ENCODE assay signal across 9 cellular contexts in genomic region chr9:136373300-136374182, GRCh38. TPM values are rescaled to one million over a fixed set of nuclear protein-coding genes. Genes with fewer than 3 reads are reported as not detected.
DNase-seq lines count a peak whose midpoint lies in the region; ATAC-seq and TF ChIP-seq lines count a peak whose summit lies in the region.
"Had no signal": no experiment of that assay in that cellular context is flagged by ENCODE, and none has a peak within 500 bp of the region (broad histone marks: within the 10 kb centered on the region; RNA-seq: fewer than 3 reads in every experiment).

Gene CARD9, minus strand, starts transcription at chr9:136373669. Its CDS starts 1,591 bp downstream, at chr9:136372078.

- H3K27me3 ChIP-seq in right atrium auricular region (no peaks in the 10 kb centered on the region), lower lobe of right lung (ENCODE audit: low read depth) (no peaks in the 10 kb centered on the region), vagina (no peaks in the 10 kb centered on the region)

- H3K36me3 ChIP-seq in right atrium auricular region (no peaks in the 10 kb centered on the region), lower lobe of right lung (peaks cover 2% of the 10 kb centered on the region), vagina (no peaks in the 10 kb centered on the region)

- H3K4me1 ChIP-seq in right atrium auricular region = peaks cover 0 to 19% of the 10 kb centered on the region in 2 donors
- H3K4me1 ChIP-seq in lower lobe of right lung = peaks cover 15% of the 10 kb centered on the region
- peaks cover 20% of the 10 kb centered on the region for H3K4me1 ChIP-seq in vagina

- CTCF ChIA-PET in activated CD4-positive, alpha-beta memory T cell treated with anti-CD3 and anti-CD28 coated beads for 36 hours (lab: Charles Lee) = no interaction called here

- no peak for TF ChIP-seq CTCF in right atrium auricular region (IDR thresholded peaks at IDR 0.05)
- no peak for TF ChIP-seq CTCF in lower lobe of right lung (IDR thresholded peaks at IDR 0.05)
- TF ChIP-seq CTCF in vagina (IDR thresholded peaks at IDR 0.05) = no peak

- H3K9me3 ChIP-seq in right atrium auricular region (no peaks in the 10 kb centered on the region), lower lobe of right lung (no peaks in the 10 kb centered on the region), vagina (no peaks in the 10 kb centered on the region)

- peak within 1 kb of the TSS in 1 of 2 donors; percentile 27 for H3K4me3 ChIP-seq in right atrium auricular region
- H3K4me3 ChIP-seq in lower lobe of right lung = peak within 1 kb of the TSS; percentile 47
- peak within 1 kb of the TSS; percentile 22 to 28 for H3K4me3 ChIP-seq in vagina

- H3K27me3 Mint-ChIP-seq in activated naive CD8-positive, alpha-beta T cell treated with anti-CD3 and anti-CD28 coated beads, Interleukin-2, amount 50 U/mL, for 24 hours = no peaks in the 10 kb centered on the region
- H3K27me3 Mint-ChIP-seq in activated CD4-positive, alpha-beta memory T cell treated with anti-CD3 and anti-CD28 coated beads for 36 hours = no peaks in the 10 kb centered on the region
- H3K27me3 Mint-ChIP-seq: IgD-negative memory B cell had no signal

- H3K36me3 Mint-ChIP-seq in activated naive CD8-positive, alpha-beta T cell treated with anti-CD3 and anti-CD28 coated beads, Interleukin-2, amount 50 U/mL, for 24 hours (ENCODE audit: low read depth) = peaks cover 2% of the 10 kb centered on the region
- H3K36me3 Mint-ChIP-seq in activated CD4-positive, alpha-beta memory T cell treated with anti-CD3 and anti-CD28 coated beads for 36 hours = peaks cover 4% of the 10 kb centered on the region

- H3K27ac Mint-ChIP-seq in activated naive CD8-positive, alpha-beta T cell treated with anti-CD3 and anti-CD28 coated beads, Interleukin-2, amount 50 U/mL, for 24 hours = no peak within 1 kb of the TSS
- no peak within 1 kb of the TSS for H3K27ac Mint-ChIP-seq in activated CD4-positive, alpha-beta memory T cell treated with anti-CD3 and anti-CD28 coated beads for 36 hours
- H3K27ac Mint-ChIP-seq: IgD-negative memory B cell had no signal

- H3K27ac ChIP-seq in right atrium auricular region (no peak within 1 kb of the TSS), lower lobe of right lung (peak within 1 kb of the TSS; percentile 75), vagina (peak within 1 kb of the TSS; percentile 27)

- no peaks in the 10 kb centered on the region for H3K9me3 Mint-ChIP-seq in activated naive CD8-positive, alpha-beta T cell treated with anti-CD3 and anti-CD28 coated beads, Interleukin-2, amount 50 U/mL, for 24 hours
- H3K9me3 Mint-ChIP-seq in activated CD4-positive, alpha-beta memory T cell treated with anti-CD3 and anti-CD28 coated beads for 36 hours = no peaks in the 10 kb centered on the region
- H3K9me3 Mint-ChIP-seq: IgD-negative memory B cell had no signal

- intact Hi-C loops in Right ventricle myocardium inferior (cut with DNase I) = no loop called here
- intact Hi-C loops in lower lobe of right lung (cut with DNase I) = no loop called here
- intact Hi-C loops in vagina (cut with DNase I) = no loop called here
- intact Hi-C loops in activated CD4-positive, alpha-beta memory T cell treated with anti-CD3 and anti-CD28 coated beads for 36 hours (cut with micrococcal nuclease) = no loop called here

- peaks cover 3% of the 10 kb centered on the region for H3K4me1 Mint-ChIP-seq in activated naive CD8-positive, alpha-beta T cell treated with anti-CD3 and anti-CD28 coated beads, Interleukin-2, amount 50 U/mL, for 24 hours
- H3K4me1 Mint-ChIP-seq in activated CD4-positive, alpha-beta memory T cell treated with anti-CD3 and anti-CD28 coated beads for 36 hours (ENCODE audit: low read depth) = no peaks in the 10 kb centered on the region
- H3K4me1 Mint-ChIP-seq: IgD-negative memory B cell had no signal

- POLR2A ChIA-PET in activated CD4-positive, alpha-beta memory T cell treated with anti-CD3 and anti-CD28 coated beads for 36 hours (lab: Charles Lee) = no interaction called here

- TF ChIP-seq POLR2A in vagina (IDR thresholded peaks at IDR 0.05) = no peak

- peak; percentile 49 for ATAC-seq in Right ventricle myocardium inferior
- ATAC-seq in activated naive CD8-positive, alpha-beta T cell treated with anti-CD3 and anti-CD28 coated beads, Interleukin-2, amount 50 U/mL, for 24 hours = peak; percentile 40
- peak; percentile 68 to 75 for ATAC-seq in lower lobe of right lung
- ATAC-seq in GM19452 (IDR thresholded peaks at IDR 0.05; ENCODE audit: unreplicated experiment) = no peak
- ATAC-seq in HG02840 (IDR thresholded peaks at IDR 0.05; ENCODE audit: low FRiP score, unreplicated experiment) = no peak

- DNase-seq in Right ventricle myocardium inferior (ENCODE audit: missing footprints) = peak; percentile 84
- no peak for DNase-seq in right atrium auricular region (ENCODE audit: low spot score)
- DNase-seq in activated naive CD8-positive, alpha-beta T cell treated with anti-CD3 and anti-CD28 coated beads, Interleukin-2, amount 50 U/mL, for 24 hours = no peak
- peak; percentile 83 for DNase-seq in lower lobe of right lung
- no peak for DNase-seq in vagina (ENCODE audit: extremely low spot score in 2 of 2)
- DNase-seq in activated CD4-positive, alpha-beta memory T cell treated with anti-CD3 and anti-CD28 coated beads for 36 hours = no peak

- peak within 1 kb of the TSS; percentile 52 for H3K4me3 Mint-ChIP-seq in activated naive CD8-positive, alpha-beta T cell treated with anti-CD3 and anti-CD28 coated beads, Interleukin-2, amount 50 U/mL, for 24 hours
- no peak within 1 kb of the TSS for H3K4me3 Mint-ChIP-seq in activated CD4-positive, alpha-beta memory T cell treated with anti-CD3 and anti-CD28 coated beads for 36 hours

RNA-seq across cellular contexts. Expression of gene CARD9, which starts in this region (rescaled TPM):
- total RNA-seq in Right ventricle myocardium inferior (1.4 TPM), right atrium auricular region (1 to 10 TPM in 1 of 2 donors, under 1 TPM in 1; 0.15 to 1.1 TPM), lower lobe of right lung (15.0 TPM), vagina (16.9 TPM)
- 1 to 10 TPM; 1.4 to 2.4 TPM for total RNA-seq in activated CD4-positive, alpha-beta memory T cell treated with anti-CD3 and anti-CD28 coated beads for 36 hours

Comparison
In these comparisons a context has a peak if more than half of its experiments do, and no peak if none do; other contexts are left out.
1. DNase-seq: peak in Right ventricle myocardium inferior (single experiment) and lower lobe of right lung (single experiment); none in right atrium auricular region (single experiment), activated naive CD8-positive, alpha-beta T cell treated with anti-CD3 and anti-CD28 coated beads, Interleukin-2, amount 50 U/mL, for 24 hours (single experiment), vagina (0 of 2) and activated CD4-positive, alpha-beta memory T cell treated with anti-CD3 and anti-CD28 coated beads for 36 hours (single experiment).
2. ATAC-seq: peak in Right ventricle myocardium inferior (single experiment), activated naive CD8-positive, alpha-beta T cell treated with anti-CD3 and anti-CD28 coated beads, Interleukin-2, amount 50 U/mL, for 24 hours (single experiment) and lower lobe of right lung (2 of 2); none in GM19452 (single experiment) and HG02840 (single experiment).
3. H3K27ac ChIP-seq: peak in lower lobe of right lung (single experiment) and vagina (single experiment); none in right atrium auricular region (0 of 2).